In genomic region chr5:68181039-68181599, GRCh38 we compare ENCODE assay signal across 1 cellular context.
TF ChIP-seq lines count a peak whose summit lies in the region.

No MANE protein-coding gene starts in this region.

TF ChIP-seq in HepG2, 621 proteins besides CTCF, POLR2A, EP300 and RAD21:
- TF ChIP-seq ZNF768 (CRISPR knock-in tag; IDR thresholded peaks at IDR 0.05) (peak; percentile 84; the same call in 1 of the 2 replicates), RBFOX2 (IDR thresholded peaks at IDR 0.05; ENCODE audit: low read depth, low read length) (no peak), RBAK (CRISPR knock-in tag; IDR thresholded peaks at IDR 0.05) (no peak), CREB1 (IDR thresholded peaks at IDR 0.05) (no peak), CREB1 (CRISPR knock-in tag; IDR thresholded peaks at IDR 0.05) (no peak), FOSL1 (CRISPR knock-in tag; IDR thresholded peaks at IDR 0.05; ENCODE audit: borderline replicate concordance) (no peak)
- TF ChIP-seq, protein P1, sequence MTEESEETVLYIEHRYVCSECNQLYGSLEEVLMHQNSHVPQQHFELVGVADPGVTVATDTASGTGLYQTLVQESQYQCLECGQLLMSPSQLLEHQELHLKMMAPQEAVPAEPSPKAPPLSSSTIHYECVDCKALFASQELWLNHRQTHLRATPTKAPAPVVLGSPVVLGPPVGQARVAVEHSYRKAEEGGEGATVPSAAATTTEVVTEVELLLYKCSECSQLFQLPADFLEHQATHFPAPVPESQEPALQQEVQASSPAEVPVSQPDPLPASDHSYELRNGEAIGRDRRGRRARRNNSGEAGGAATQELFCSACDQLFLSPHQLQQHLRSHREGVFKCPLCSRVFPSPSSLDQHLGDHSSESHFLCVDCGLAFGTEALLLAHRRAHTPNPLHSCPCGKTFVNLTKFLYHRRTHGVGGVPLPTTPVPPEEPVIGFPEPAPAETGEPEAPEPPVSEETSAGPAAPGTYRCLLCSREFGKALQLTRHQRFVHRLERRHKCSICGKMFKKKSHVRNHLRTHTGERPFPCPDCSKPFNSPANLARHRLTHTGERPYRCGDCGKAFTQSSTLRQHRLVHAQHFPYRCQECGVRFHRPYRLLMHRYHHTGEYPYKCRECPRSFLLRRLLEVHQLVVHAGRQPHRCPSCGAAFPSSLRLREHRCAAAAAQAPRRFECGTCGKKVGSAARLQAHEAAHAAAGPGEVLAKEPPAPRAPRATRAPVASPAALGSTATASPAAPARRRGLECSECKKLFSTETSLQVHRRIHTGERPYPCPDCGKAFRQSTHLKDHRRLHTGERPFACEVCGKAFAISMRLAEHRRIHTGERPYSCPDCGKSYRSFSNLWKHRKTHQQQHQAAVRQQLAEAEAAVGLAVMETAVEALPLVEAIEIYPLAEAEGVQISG (CRISPR knock-in tag; IDR thresholded peaks at IDR 0.05) = no peak
